Comparison of ENCODE assay signal across 21 cellular contexts in the genomic region with DNA sequence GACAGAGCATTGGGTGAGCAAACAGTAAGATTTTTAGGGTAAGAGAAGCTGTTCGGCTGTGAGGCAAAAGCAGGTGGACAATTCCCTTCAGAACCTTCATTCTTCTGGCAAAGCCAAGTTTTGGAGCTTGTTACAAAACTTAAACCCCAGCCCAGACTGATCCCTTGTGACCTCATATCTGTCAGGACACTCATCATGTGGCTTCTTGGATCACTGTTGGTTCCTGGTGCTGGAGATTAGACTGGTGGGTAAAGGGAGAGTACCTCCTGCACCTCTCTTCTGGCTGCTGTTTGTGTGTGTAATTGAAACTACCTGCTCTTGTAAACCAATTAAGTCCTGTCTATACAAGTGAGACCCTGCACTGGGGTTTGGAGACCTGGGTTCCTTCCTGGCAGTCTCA. TPM values are rescaled to one million over a fixed set of nuclear protein-coding genes. Genes with fewer than 3 reads are reported as not detected.
A peak's percentile ranks its signal among the peaks of the same experiment; 100 is the strongest.
DNase-seq lines count a peak whose midpoint lies in the region; ATAC-seq and TF ChIP-seq lines count a peak whose summit lies in the region.
"Had no signal": no experiment of that assay in that cellular context is flagged by ENCODE, and none has a peak within 500 bp of the region (broad histone marks: within the 10 kb centered on the region; RNA-seq: fewer than 3 reads in every experiment).

No MANE protein-coding gene starts in this region.

- POLR2A ChIA-PET in activated CD8-positive, alpha-beta T cell treated with anti-CD3 and anti-CD28 coated beads, Interleukin-2, amount 10 ng/mL, durations not matched to agents 7 days and 5 days (lab: Charles Lee): no interaction called here

- H3K4me1 ChIP-seq in right atrium auricular region: peaks cover 0 to 81% of the 10 kb centered on the region in 2 donors
- H3K4me1 ChIP-seq: colonic mucosa had no signal

- no peaks in the 10 kb centered on the region for H3K27me3 Mint-ChIP-seq in activated CD8-positive, alpha-beta T cell treated with anti-CD3 and anti-CD28 coated beads, Interleukin-2, amount 10 ng/mL, durations not matched to agents 7 days and 5 days (ENCODE audit: low read depth)
- no peaks in the 10 kb centered on the region for H3K27me3 Mint-ChIP-seq in type B pancreatic cell
- H3K27me3 Mint-ChIP-seq: naive B cell; stimulated activated memory B cell treated with anti-CD40 and anti-IgM and Interleukin-4, amounts not matched to agents 10 μg/mL and 1 μg/mL and 100 μg/mL, for 72 hours had no signal

- no peak overlapping the region for H3K4me3 Mint-ChIP-seq in activated CD8-positive, alpha-beta T cell treated with anti-CD3 and anti-CD28 coated beads, Interleukin-2, amount 10 ng/mL, durations not matched to agents 7 days and 5 days
- H3K4me3 Mint-ChIP-seq in type B pancreatic cell: no peak overlapping the region
- H3K4me3 Mint-ChIP-seq: stimulated activated memory B cell treated with anti-CD40 and anti-IgM and Interleukin-4, amounts not matched to agents 10 μg/mL and 1 μg/mL and 100 μg/mL, for 72 hours had no signal

- ATAC-seq in Right ventricle myocardium superior (ENCODE audit: poor library complexity) (peak; percentile 58), GM18519 (IDR thresholded peaks at IDR 0.05; ENCODE audit: low FRiP score, unreplicated experiment) (no peak), GM19452 (IDR thresholded peaks at IDR 0.05; ENCODE audit: unreplicated experiment) (no peak)
- ATAC-seq in activated CD8-positive, alpha-beta T cell treated with anti-CD3 and anti-CD28 coated beads, Interleukin-2, amount 10 ng/mL, durations not matched to agents 7 days and 5 days: no peak
- ATAC-seq: stimulated activated memory B cell treated with anti-CD40 and anti-IgM and Interleukin-4, amounts not matched to agents 10 μg/mL and 1 μg/mL and 100 μg/mL, for 72 hours had no signal

- no peaks in the 10 kb centered on the region for H3K9me3 Mint-ChIP-seq in activated CD8-positive, alpha-beta T cell treated with anti-CD3 and anti-CD28 coated beads, Interleukin-2, amount 10 ng/mL, durations not matched to agents 7 days and 5 days (ENCODE audit: insufficient read depth)
- H3K9me3 Mint-ChIP-seq in type B pancreatic cell: no peaks in the 10 kb centered on the region
- H3K9me3 Mint-ChIP-seq: naive B cell; stimulated activated memory B cell treated with anti-CD40 and anti-IgM and Interleukin-4, amounts not matched to agents 10 μg/mL and 1 μg/mL and 100 μg/mL, for 72 hours had no signal

- no peak overlapping the region for H3K4me3 ChIP-seq in right atrium auricular region
- H3K4me3 ChIP-seq: colonic mucosa, lung, tibial artery had no signal

- no peak for TF ChIP-seq CTCF in right atrium auricular region (IDR thresholded peaks at IDR 0.05)
- no peak for TF ChIP-seq CTCF in type B pancreatic cell (conservative IDR thresholded peaks at IDR 0.05)

- peak overlapping the region; percentile 15 to 20 for H3K27ac ChIP-seq in right atrium auricular region
- H3K27ac ChIP-seq: colonic mucosa, epithelial cell of prostate, HL-60, tibial artery had no signal

- H3K27ac Mint-ChIP-seq in activated CD8-positive, alpha-beta T cell treated with anti-CD3 and anti-CD28 coated beads, Interleukin-2, amount 10 ng/mL, durations not matched to agents 7 days and 5 days: peak overlapping the region; percentile 84
- peak overlapping the region; percentile 31 for H3K27ac Mint-ChIP-seq in type B pancreatic cell
- H3K27ac Mint-ChIP-seq: stimulated activated memory B cell treated with anti-CD40 and anti-IgM and Interleukin-4, amounts not matched to agents 10 μg/mL and 1 μg/mL and 100 μg/mL, for 72 hours had no signal

- CTCF ChIA-PET in activated CD8-positive, alpha-beta T cell treated with anti-CD3 and anti-CD28 coated beads, Interleukin-2, amount 10 ng/mL, durations not matched to agents 7 days and 5 days (lab: Charles Lee): interaction anchor here (0.6 kb wide), 1 partner anchor 11 kb away, joined by 3 read pairs; no protein-coding TSS in a partner anchor

- intact Hi-C loops in Right ventricle myocardium superior (cut with DNase I): no loop called here
- intact Hi-C loops in cardiac septum (cut with DNase I): no loop called here

- peaks cover 39% of the 10 kb centered on the region for H3K4me1 Mint-ChIP-seq in activated CD8-positive, alpha-beta T cell treated with anti-CD3 and anti-CD28 coated beads, Interleukin-2, amount 10 ng/mL, durations not matched to agents 7 days and 5 days (ENCODE audit: low read depth)
- H3K4me1 Mint-ChIP-seq in type B pancreatic cell (ENCODE audit: unreplicated experiment): peaks cover 39% of the 10 kb centered on the region

- peaks cover 27% of the 10 kb centered on the region for H3K36me3 Mint-ChIP-seq in activated CD8-positive, alpha-beta T cell treated with anti-CD3 and anti-CD28 coated beads, Interleukin-2, amount 10 ng/mL, durations not matched to agents 7 days and 5 days (ENCODE audit: low read depth)
- H3K36me3 Mint-ChIP-seq in type B pancreatic cell: peaks cover 8% of the 10 kb centered on the region
- H3K36me3 Mint-ChIP-seq: naive B cell had no signal

- no peaks in the 10 kb centered on the region for H3K27me3 ChIP-seq in right atrium auricular region
- H3K27me3 ChIP-seq: colonic mucosa, tibial artery had no signal

- no peaks in the 10 kb centered on the region for H3K9me3 ChIP-seq in right atrium auricular region
- H3K9me3 ChIP-seq: colonic mucosa, tibial artery had no signal

- no peaks in the 10 kb centered on the region for H3K36me3 ChIP-seq in right atrium auricular region
- H3K36me3 ChIP-seq: colonic mucosa, tibial artery had no signal

- no peak for DNase-seq in Right ventricle myocardium superior
- DNase-seq in cardiac septum (ENCODE audit: low spot score): no peak
- no peak for DNase-seq in activated CD8-positive, alpha-beta T cell treated with anti-CD3 and anti-CD28 coated beads, Interleukin-2, amount 10 ng/mL, durations not matched to agents 7 days and 5 days
- DNase-seq in right atrium auricular region (ENCODE audit: low spot score): no peak
- DNase-seq in type B pancreatic cell (ENCODE audit: extremely low spot score, unreplicated experiment): no peak
- no peak for DNase-seq in stimulated activated CD4-positive, alpha-beta T cell treated with anti-CD3 and anti-CD28 coated beads, Interleukin-15, amount 100 ng/mL, for 24 hours
- DNase-seq: activated CD4-positive, alpha-beta T cell treated with anti-CD3 and anti-CD28 coated beads, Interleukin-2, amount 50 U/mL, for 48 hours; activated effector memory CD4-positive, alpha-beta T cell treated with Interleukin-2 at 50 U/mL for 16 hours; colonic mucosa; DMS 273 treated with DMSO at 0.1 percent for 48 hours; naive B cell; NCI-H2081 treated with DMSO at 0.1 percent for 48 hours; posterior cingulate gyrus; RPMI8226; tibial artery had no signal

RNA-seq across cellular contexts. Expression of gene LARP1, which starts 21.0 kb away (rescaled TPM):
- 151 TPM for total RNA-seq in Right ventricle myocardium superior
- 160 TPM for total RNA-seq in cardiac septum
- total RNA-seq in activated CD8-positive, alpha-beta T cell treated with anti-CD3 and anti-CD28 coated beads, Interleukin-2, amount 10 ng/mL, durations not matched to agents 7 days and 5 days: 100 to 1,000 TPM; 201 to 208 TPM
- total RNA-seq in right atrium auricular region: 10 to 100 TPM; 92.4 to 98.1 TPM
- total RNA-seq in type B pancreatic cell (ENCODE audit: low replicate concordance): 170 and 220 TPM in 2 replicates
